In genomic region chr7:20399516-20399915, GRCh38 we compare ENCODE assay signal across 1 cellular context.
TF ChIP-seq lines count a peak whose summit lies in the region.

No MANE protein-coding gene starts in this region.

TF ChIP-seq in IMR-90, 13 proteins besides CTCF, POLR2A, EP300 and RAD21:
- TF ChIP-seq FOS (IDR thresholded peaks at IDR 0.05; ENCODE audit: low read depth, low read length), result no peak
- TF ChIP-seq CHD1 (IDR thresholded peaks at IDR 0.05; ENCODE audit: low read depth, low read length), result no peak
- TF ChIP-seq MAFK (IDR thresholded peaks at IDR 0.05; ENCODE audit: low read depth, low read length), result no peak
- no peak for TF ChIP-seq ELK1 (IDR thresholded peaks at IDR 0.05; ENCODE audit: borderline replicate concordance, low read depth, low read length)
- no peak for TF ChIP-seq MXI1 (IDR thresholded peaks at IDR 0.05; ENCODE audit: borderline replicate concordance, low read depth, low read length)
- TF ChIP-seq SMC3 (IDR thresholded peaks at IDR 0.05; ENCODE audit: low read depth, low read length), result no peak
- no peak for TF ChIP-seq USF2 (IDR thresholded peaks at IDR 0.05; ENCODE audit: low read depth, low read length)
- TF ChIP-seq NFE2L2 (IDR thresholded peaks at IDR 0.05; ENCODE audit: low read depth, low read length), result no peak
- no peak for TF ChIP-seq CEBPB (IDR thresholded peaks at IDR 0.05; ENCODE audit: low read depth, low read length)
- no peak for TF ChIP-seq BHLHE40 (IDR thresholded peaks at IDR 0.05; ENCODE audit: low read depth, low read length)
- no peak for TF ChIP-seq RFX5 (IDR thresholded peaks at IDR 0.05; ENCODE audit: low read depth, low read length)
- TF ChIP-seq MAZ (IDR thresholded peaks at IDR 0.05; ENCODE audit: borderline replicate concordance, low read depth, low read length), result no peak
